In genomic region chr4:140252144-140252741, GRCh38 we compare ENCODE assay signal across 8 cellular contexts.
DNase-seq lines count a peak whose midpoint lies in the region; ATAC-seq and TF ChIP-seq lines count a peak whose summit lies in the region.

No MANE protein-coding gene starts in this region.

- no peaks in the 10 kb centered on the region for H3K9me3 ChIP-seq in HEK293 (ENCODE audit: control insufficient read depth, insufficient read depth, low read depth, low read length)
- no peaks in the 10 kb centered on the region for H3K9me3 ChIP-seq in duodenal mucosa (ENCODE audit: control insufficient read depth in 1 of 2, low read length in 2 of 2)
- H3K9me3 ChIP-seq in mucosa of descending colon, result no peaks in the 10 kb centered on the region

- TF ChIP-seq CTCF in AG10803 (conservative IDR thresholded peaks at IDR 0.05; ENCODE audit: low read length) (0 out of 2 replicates have a peak, but pooled peaks have one; percentile 19), HEK293 (tag by site-specific recombination; IDR thresholded peaks at IDR 0.05) (no peak), mucosa of descending colon (IDR thresholded peaks at IDR 0.05) (no peak), GM13977 (IDR thresholded peaks at IDR 0.05; ENCODE audit: extremely low read depth, insufficient read depth, missing control alignments) (no peak)

- peak; percentile 63 for ATAC-seq in mucosa of descending colon
- no peak for ATAC-seq in GM18861 (IDR thresholded peaks at IDR 0.05; ENCODE audit: unreplicated experiment)
- no peak for ATAC-seq in HG03097 (IDR thresholded peaks at IDR 0.05; ENCODE audit: low FRiP score, unreplicated experiment)

- CTCF ChIA-PET in HEK293 (lab: Yijun Ruan, JAX), result interaction anchor here (0.6 to 3.6 kb wide), 5 partner anchors 108 to 503 kb away, joined by 3 to 11 read pairs (median 7); no protein-coding TSS in a partner anchor

- H3K4me1 ChIP-seq in HEK293 (ENCODE audit: control insufficient read depth, insufficient read depth, low read length) (no peaks in the 10 kb centered on the region), duodenal mucosa (ENCODE audit: control insufficient read depth in 1 of 2, insufficient read depth in 2 of 2, low read length in 2 of 2) (peaks cover 8 to 22% of the 10 kb centered on the region in 2 donors), mucosa of descending colon (ENCODE audit: low read depth) (peaks cover 3% of the 10 kb centered on the region)

- H3K36me3 ChIP-seq in HEK293 (ENCODE audit: control insufficient read depth in 2 of 2, insufficient read depth in 1 of 2, low read length in 2 of 2) (no peaks in the 10 kb centered on the region), duodenal mucosa (ENCODE audit: control insufficient read depth in 1 of 2, insufficient read depth in 2 of 2, low read length in 2 of 2) (no peaks in the 10 kb centered on the region), mucosa of descending colon (ENCODE audit: low read depth) (no peaks in the 10 kb centered on the region)

- DNase-seq in AG10803 (ENCODE audit: low read depth) (peak; percentile 3), OCI-M1 (lab: John Stamatoyannopoulos, UW) (peak; percentile 65), mucosa of descending colon (peak; percentile 58 to 70 (median 65)), GM13977 (ENCODE audit: low spot score) (no peak)

- POLR2A ChIA-PET in HEK293 (lab: Yijun Ruan, JAX), result interaction anchor here (0.9 kb wide), 1 partner anchor 99 kb away, joined by 3 read pairs; no protein-coding TSS in a partner anchor

- H3K27me3 ChIP-seq in duodenal mucosa (ENCODE audit: control insufficient read depth in 1 of 2, insufficient read depth in 2 of 2, low read length in 2 of 2), result no peaks in the 10 kb centered on the region

- H3K27ac ChIP-seq in HEK293 (ENCODE audit: extremely low read depth, low read depth, low read length), result peak overlapping the region; percentile 65; the same call in 1 of the 2 replicates
- H3K27ac ChIP-seq in duodenal mucosa (ENCODE audit: low read depth, low read length), result no peak overlapping the region

- H3K4me3 ChIP-seq in AG10803 (ENCODE audit: low read length) (no peak overlapping the region; the same call in 1 of the 2 replicates), HEK293 (ENCODE audit: low read depth, low read length) (no peak overlapping the region), duodenal mucosa (ENCODE audit: low read depth in 1 of 2, low read length in 2 of 2) (peak overlapping the region; percentile 67 to 80), mucosa of descending colon (peak overlapping the region; percentile 12)

- intact Hi-C loops in mucosa of descending colon (cut with DNase I, micrococcal nuclease), result loop anchor here (5.0 kb wide), 3 partner anchors 100 to 515 kb away; partner anchors contain the start of gene MAML3 (in 2 of the 2)

- peak overlapping the region; percentile 52 to 55 for H3K9ac ChIP-seq in duodenal mucosa (ENCODE audit: low read depth in 1 of 2, low read length in 2 of 2)

- in situ Hi-C loops in GM13977 (cut with MboI; ENCODE audit: low pct_unique_long_range_greater_than_20kb, low sequenced_read_pairs, unreplicated experiment), result loop anchor here (25.0 kb wide), 1 partner anchor 640 kb away; no protein-coding TSS in a partner anchor

TF ChIP-seq in HEK293, 187 proteins besides CTCF, POLR2A, EP300 and RAD21:
- TF ChIP-seq ZNF335 (tag by site-specific recombination; conservative IDR thresholded peaks at IDR 0.05), result peak; percentile 75
- peak; percentile 77; the same call in 1 of the 2 replicates for TF ChIP-seq ZBTB20 (tag by site-specific recombination; IDR thresholded peaks at IDR 0.05)
- 0 out of 2 replicates have a peak, but pooled peaks have one; percentile 67 for TF ChIP-seq ZIC2 (tag by site-specific recombination; IDR thresholded peaks at IDR 0.05)
- peak; percentile 35 for TF ChIP-seq PRDM10 (tag by site-specific recombination; IDR thresholded peaks at IDR 0.05)
- no peak for TF ChIP-seq ZNF449 (tag by site-specific recombination; IDR thresholded peaks at IDR 0.05)
- peak; percentile 11; the same call in 1 of the 2 replicates for TF ChIP-seq ZBTB48 (tag by site-specific recombination; IDR thresholded peaks at IDR 0.05)
- TF ChIP-seq YY2 (tag by site-specific recombination; IDR thresholded peaks at IDR 0.05), result no peak
- TF ChIP-seq ZNF341 (tag by site-specific recombination; IDR thresholded peaks at IDR 0.05; ENCODE audit: low read depth), result 0 out of 2 replicates have a peak, but pooled peaks have one; percentile 53
- peak; percentile 80 for TF ChIP-seq ZBTB17 (tag by site-specific recombination; IDR thresholded peaks at IDR 0.05)
- no peak for TF ChIP-seq ZNF513 (tag by site-specific recombination; IDR thresholded peaks at IDR 0.05)

Comparison
In these comparisons a context has a peak if more than half of its experiments do, and no peak if none do; other contexts are left out.
1. H3K4me3 ChIP-seq: peak in duodenal mucosa (2 of 2) and mucosa of descending colon (single experiment); none in AG10803 (single experiment) and HEK293 (single experiment).